20 cellular contexts compared by ENCODE assay signal in the genomic region with DNA sequence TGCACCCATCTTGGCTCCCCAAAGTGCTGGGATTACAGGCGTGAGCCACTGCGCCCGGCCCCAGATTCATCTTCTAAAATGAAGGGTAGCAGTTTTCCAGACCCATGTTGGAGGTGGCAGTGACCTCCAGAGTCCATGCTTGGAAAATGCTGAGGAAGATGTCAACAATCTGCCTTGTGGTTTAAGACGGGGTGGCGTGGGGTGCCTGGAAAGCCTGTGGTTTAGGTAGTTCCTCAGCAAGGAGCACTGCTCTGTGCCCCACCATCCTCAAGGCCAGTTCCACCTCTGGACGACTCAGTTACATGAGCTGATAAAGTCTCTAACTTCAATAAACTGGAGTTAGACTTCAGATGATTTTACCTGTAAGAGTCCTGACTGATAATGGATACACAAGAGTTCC. TPM values are rescaled to one million over a fixed set of nuclear protein-coding genes. Genes with fewer than 3 reads are reported as not detected.
A peak's percentile ranks its signal among the peaks of the same experiment; 100 is the strongest.
DNase-seq lines count a peak whose midpoint lies in the region; ATAC-seq, FAIRE-seq and TF ChIP-seq lines count a peak whose summit lies in the region.
"Had no signal": no experiment of that assay in that cellular context is flagged by ENCODE, and none has a peak within 500 bp of the region (broad histone marks: within the 10 kb centered on the region; RNA-seq: fewer than 3 reads in every experiment).

No MANE protein-coding gene starts in this region.

- intact Hi-C loops in MCF 10A (cut with micrococcal nuclease) (no loop called here), mammary epithelial cell (cut with micrococcal nuclease) (no loop called here), GM12878 (cut with micrococcal nuclease; ENCODE audit: unreplicated experiment) (loop anchor here (5.0 kb wide), 1 partner anchor 801 kb away; no protein-coding TSS in a partner anchor), uterus (cut with DNase I; ENCODE audit: low total_unique reads) (no loop called here)

- 77% methylated on average over 6 of the region's 6 CpGs for WGBS in mammary epithelial cell (ENCODE audit: low coverage, missing lambda C conversion rate)
- 75% methylated on average over 6 of the region's 6 CpGs for WGBS in GM12878 (ENCODE audit: insufficient coverage, insufficient replicate concordance, low lambda C conversion rate, missing lambda C conversion rate)
- 91% methylated on average over 5 of the region's 6 CpGs for WGBS in mesenchymal stem cell

- H3K36me3 ChIP-seq in mammary epithelial cell (ENCODE audit: insufficient read depth, low read length) (no peaks in the 10 kb centered on the region), GM12878 (ENCODE audit: control insufficient read depth in 2 of 2, insufficient read depth in 2 of 2, low read length in 1 of 2) (peaks cover 0 to 11% of the 10 kb centered on the region in 2 experiments; a peak in 2 of 4 replicates), mesenchymal stem cell (ENCODE audit: control insufficient read depth in 1 of 2, insufficient read depth in 2 of 2, low read depth in 1 of 2, low read length in 2 of 2) (peaks cover 9 to 27% of the 10 kb centered on the region in 2 experiments), uterus (no peaks in the 10 kb centered on the region)
- H3K36me3 ChIP-seq: pancreas, WERI-Rb-1 had no signal

- no peak overlapping the region for H3K4me3 ChIP-seq in mammary epithelial cell (replicated peaks in 1 of 3; ENCODE audit: insufficient read depth in 1 of 3, low read depth in 2 of 3, low read length in 3 of 3)
- no peak overlapping the region for H3K4me3 ChIP-seq in GM12878
- H3K4me3 ChIP-seq in mesenchymal stem cell (ENCODE audit: insufficient read depth in 1 of 2, low read depth in 1 of 2, low read length in 2 of 2) = no peak overlapping the region
- no peak overlapping the region for H3K4me3 ChIP-seq in uterus
- H3K4me3 ChIP-seq: A549, pancreas, SK-N-MC had no signal

- RAD21 ChIA-PET in GM12878 (lab: Charles Lee; ENCODE audit: unreplicated experiment) = no interaction called here

- H3K27me3 ChIP-seq in mammary epithelial cell (ENCODE audit: insufficient read depth, low read length) = no peaks in the 10 kb centered on the region
- H3K27me3 ChIP-seq in GM12878 (replicated peaks in 1 of 2; ENCODE audit: control insufficient read depth in 2 of 2, insufficient read depth in 2 of 2, low read length in 1 of 2) = no peaks in the 10 kb centered on the region
- H3K27me3 ChIP-seq in mesenchymal stem cell (ENCODE audit: control insufficient read depth in 1 of 2, insufficient read depth in 1 of 2, low read length in 2 of 2) = no peaks in the 10 kb centered on the region
- H3K27me3 ChIP-seq in uterus = no peaks in the 10 kb centered on the region
- H3K27me3 ChIP-seq: pancreas had no signal

- DNase-seq in MCF 10A (ENCODE audit: unreplicated experiment) (no peak), mammary epithelial cell (no peak), GM12878 (ENCODE audit: low read depth, low spot score) (no peak), mesenchymal stem cell (no peak), uterus (no peak)
- DNase-seq: activated gamma-delta T cell; CD8-positive, alpha-beta memory T cell; effector CD8-positive, alpha-beta T cell; midbrain; NCI-H1048; NCI-H2171; NK-92 treated with Interleukin-12 subunit alpha and Interleukin-12 subunit beta, amount 100 ng/mL, for 24 hours; WERI-Rb-1 had no signal

- ATAC-seq in GM12878 (no peak), GM18520 (IDR thresholded peaks at IDR 0.05; ENCODE audit: unreplicated experiment) (no peak), esophagus mucosa (no peak), HG02981 (IDR thresholded peaks at IDR 0.05; ENCODE audit: unreplicated experiment) (no peak)

- no peak for FAIRE-seq in GM12878 (lab: Jason Lieb, UNC)
- FAIRE-seq: A549, pancreas had no signal

- no peaks in the 10 kb centered on the region for H3K27me3 Mint-ChIP-seq in MCF 10A (ENCODE audit: insufficient read depth, unreplicated experiment)

- dilution Hi-C loops in mammary epithelial cell (cut with HindIII; ENCODE audit: low sequenced_read_pairs) = no loop called here

- H4K20me1 ChIP-seq in mammary epithelial cell (ENCODE audit: insufficient read depth, low read length) (no peaks in the 10 kb centered on the region), GM12878 (ENCODE audit: control insufficient read depth, insufficient read depth) (no peaks in the 10 kb centered on the region)

- H2BK120ac ChIP-seq in mesenchymal stem cell (ENCODE audit: low read depth, low read length) = no peak overlapping the region

- H3K36me3 Mint-ChIP-seq in MCF 10A (ENCODE audit: insufficient read depth, unreplicated experiment) = no peaks in the 10 kb centered on the region

- BruUV-seq in MCF 10A (replicated peaks; lab: Mats Ljungman, UMichigan) = no TSS peak
- no TSS peak for BruUV-seq in mammary epithelial cell (replicated peaks; lab: Mats Ljungman, UMichigan)
- BruUV-seq in GM12878 (replicated peaks; lab: Mats Ljungman, UMichigan) = no TSS peak

- H3K9me3 ChIP-seq in mammary epithelial cell (replicated peaks; ENCODE audit: insufficient read depth, low read length) (no peaks in the 10 kb centered on the region), GM12878 (replicated peaks; ENCODE audit: control insufficient read depth, insufficient read depth, low read length) (peaks cover 23% of the 10 kb centered on the region; the same call in 2 of the 3 replicates), mesenchymal stem cell (ENCODE audit: control insufficient read depth, low read length) (no peaks in the 10 kb centered on the region), uterus (no peaks in the 10 kb centered on the region)
- H3K9me3 ChIP-seq: A549, pancreas had no signal

- peak overlapping the region in 1 of 2 experiments; percentile 93 for H3K14ac ChIP-seq in mesenchymal stem cell (ENCODE audit: low read length in 2 of 2)

- peak overlapping the region in 1 of 2 experiments; percentile 37 for H3K23ac ChIP-seq in mesenchymal stem cell (ENCODE audit: low read length in 2 of 2)

- H2AFZ ChIP-seq in mammary epithelial cell (ENCODE audit: low read depth, low read length) (no peak overlapping the region), GM12878 (ENCODE audit: control insufficient read depth, low read depth, low read length) (no peak overlapping the region), mesenchymal stem cell (ENCODE audit: low read depth, low read length) (no peak overlapping the region)

- H3K79me1 ChIP-seq in mesenchymal stem cell (replicated peaks; ENCODE audit: low read length, poor library complexity, severe bottlenecking) = no peaks in the 10 kb centered on the region

- no peak for TF ChIP-seq RAD21 in GM12878 (IDR thresholded peaks at IDR 0.05; ENCODE audit: insufficient read depth, low read depth, low read length)

- in situ Hi-C loops in mammary epithelial cell (cut with MboI; ENCODE audit: low sequenced_read_pairs in 2 of 2) = loop anchor here in 1 of 2 donors (25.0 kb wide), 1 partner anchor 561 kb away; a partner anchor contains a TSS
- in situ Hi-C loops in GM12878 (cut with MboI) = loop anchor here (25.0 kb wide), 1 partner anchor 1611 kb away; no protein-coding TSS in a partner anchor

- H2BK15ac ChIP-seq in mesenchymal stem cell (ENCODE audit: low read depth, poor library complexity, severe bottlenecking) = no peak overlapping the region

- H3K9ac ChIP-seq in mammary epithelial cell (ENCODE audit: insufficient read depth, low read length) = no peak overlapping the region
- H3K9ac ChIP-seq in GM12878 (ENCODE audit: control insufficient read depth, insufficient read depth, low read length) = no peak overlapping the region
- peak overlapping the region; percentile 24 for H3K9ac ChIP-seq in mesenchymal stem cell (ENCODE audit: low read length)

- SMC1A ChIA-PET in GM12878 (lab: Charles Lee; ENCODE audit: uncharacterized antibody, unreplicated experiment) = interaction anchor here (0.6 kb wide), 1 partner anchor 819 kb away, joined by 4 read pairs; no protein-coding TSS in a partner anchor

- H3K4ac ChIP-seq in mesenchymal stem cell (ENCODE audit: low read depth in 1 of 2, low read length in 2 of 2) = peak overlapping the region in 1 of 2 experiments; percentile 87

- H3K4me1 Mint-ChIP-seq in MCF 10A (ENCODE audit: insufficient read depth, unreplicated experiment) = peaks cover 16% of the 10 kb centered on the region
- H3K4me1 Mint-ChIP-seq: CD8-positive, alpha-beta memory T cell had no signal

- H3K79me2 ChIP-seq in mammary epithelial cell (ENCODE audit: insufficient read depth, low read length) (no peaks in the 10 kb centered on the region), GM12878 (ENCODE audit: control insufficient read depth, insufficient read depth, low read length) (peaks cover 12% of the 10 kb centered on the region)

- no peak for TF ChIP-seq POLR2A in GM12878 (IDR thresholded peaks at IDR 0.05; ENCODE audit: low read depth, low read length)
- TF ChIP-seq POLR2A in uterus (IDR thresholded peaks at IDR 0.05) = no peak

- peak overlapping the region in 1 of 2 experiments; percentile 61 for H2BK12ac ChIP-seq in mesenchymal stem cell (ENCODE audit: low read length in 2 of 2)

- CTCF ChIA-PET in MCF 10A (lab: Yijun Ruan, JAX) (interaction anchor here (0.6 to 0.7 kb wide), 4 partner anchors 27 to 520 kb away, joined by 3 to 8 read pairs (median 4); no protein-coding TSS in a partner anchor), mammary epithelial cell (lab: Charles Lee; ENCODE audit: low non-redundant PET) (interaction anchor here (1.0 kb wide), 1 partner anchor 110 kb away, joined by 14 read pairs; no protein-coding TSS in a partner anchor), GM12878 (lab: Yijun Ruan, JAX) (interaction anchor here (0.8 kb wide), 1 partner anchor 168 kb away, joined by 3 read pairs; no protein-coding TSS in a partner anchor)

- H3K27ac Mint-ChIP-seq in MCF 10A (ENCODE audit: low read depth, unreplicated experiment) = peak overlapping the region; percentile 77
- H3K27ac Mint-ChIP-seq: CD8-positive, alpha-beta memory T cell; type B pancreatic cell had no signal

- H4K8ac ChIP-seq in mesenchymal stem cell (ENCODE audit: low read length) = no peak overlapping the region

- POLR2A ChIA-PET in MCF 10A (lab: Yijun Ruan, JAX) = interaction anchor here (0.9 to 1.2 kb wide), 3 partner anchors 11 to 26 kb away, joined by 3 to 4 read pairs (median 3); no protein-coding TSS in a partner anchor
- POLR2A ChIA-PET in GM12878 (lab: Charles Lee) = no interaction called here

- H2BK5ac ChIP-seq in mesenchymal stem cell (ENCODE audit: low read depth, low read length, poor library complexity, severe bottlenecking) = no peak overlapping the region

- no peak overlapping the region for H4K91ac ChIP-seq in mesenchymal stem cell (ENCODE audit: low read length)

- H3K4me3 Mint-ChIP-seq in MCF 10A (ENCODE audit: unreplicated experiment) = no peak overlapping the region
- H3K4me3 Mint-ChIP-seq: CD8-positive, alpha-beta memory T cell; type B pancreatic cell had no signal

- peak overlapping the region; percentile 50 to 91 for H3K18ac ChIP-seq in mesenchymal stem cell (ENCODE audit: low read depth in 1 of 2, low read length in 2 of 2)

- H3K9me3 Mint-ChIP-seq in MCF 10A (ENCODE audit: unreplicated experiment) = no peaks in the 10 kb centered on the region
- H3K9me3 Mint-ChIP-seq: CD8-positive, alpha-beta memory T cell; type B pancreatic cell had no signal

- TF ChIP-seq CTCF in MCF 10A (IDR thresholded peaks at IDR 0.05; ENCODE audit: unreplicated experiment) = no peak
- no peak for TF ChIP-seq CTCF in mammary epithelial cell (conservative IDR thresholded peaks at IDR 0.05 in 1 of 2, IDR thresholded peaks at IDR 0.05 in 1 of 2; ENCODE audit: extremely low read depth in 1 of 2, insufficient read depth in 1 of 2, low read depth in 1 of 2, low read length in 2 of 2)
- no peak for TF ChIP-seq CTCF in GM12878 (IDR thresholded peaks at IDR 0.05 in 2 of 3, conservative IDR thresholded peaks at IDR 0.05 in 1 of 3; ENCODE audit: control insufficient read depth in 2 of 3, extremely low read depth in 1 of 3, insufficient read depth in 1 of 3, low read depth in 3 of 3, low read length in 3 of 3)
- TF ChIP-seq CTCF in uterus (IDR thresholded peaks at IDR 0.05) = no peak

- H3K4me2 ChIP-seq in mammary epithelial cell (ENCODE audit: insufficient read depth, low read depth, low read length) (no peak overlapping the region), GM12878 (ENCODE audit: control insufficient read depth, insufficient read depth) (no peak overlapping the region), mesenchymal stem cell (ENCODE audit: low read length, poor library complexity, severe bottlenecking) (no peak overlapping the region)
- H3K4me2 ChIP-seq: A549 had no signal

- H3K4me1 ChIP-seq in mammary epithelial cell (ENCODE audit: insufficient read depth, low read length) = peaks cover 12% of the 10 kb centered on the region
- H3K4me1 ChIP-seq in GM12878 (ENCODE audit: control insufficient read depth, insufficient read depth, low read length) = peaks cover 31% of the 10 kb centered on the region
- peaks cover 5% of the 10 kb centered on the region for H3K4me1 ChIP-seq in mesenchymal stem cell (ENCODE audit: control insufficient read depth, insufficient read depth, low read depth, low read length)
- H3K4me1 ChIP-seq in uterus = no peaks in the 10 kb centered on the region
- H3K4me1 ChIP-seq: A549, pancreas had no signal

- TF ChIP-seq EP300 in GM12878 (IDR thresholded peaks at IDR 0.05; ENCODE audit: borderline replicate concordance in 1 of 2, control insufficient read depth in 1 of 2, low read depth in 2 of 2, low read length in 2 of 2) = no peak

- H3K27ac ChIP-seq in mammary epithelial cell (ENCODE audit: insufficient read depth, low read depth, low read length) = no peak overlapping the region
- H3K27ac ChIP-seq in GM12878 (ENCODE audit: control insufficient read depth, insufficient read depth) = no peak overlapping the region
- H3K27ac ChIP-seq in mesenchymal stem cell (ENCODE audit: low read length, poor library complexity, severe bottlenecking) = no peak overlapping the region
- peak overlapping the region; percentile 46 to 67 for H3K27ac ChIP-seq in uterus
- H3K27ac ChIP-seq: A549, pancreas, SK-N-MC, WERI-Rb-1 had no signal

- H2AK5ac ChIP-seq in mesenchymal stem cell (ENCODE audit: low read length, severe bottlenecking) = no peak overlapping the region

RNA-seq across cellular contexts. Expression of a gene that starts 48.6 kb away (rescaled TPM):
- total RNA-seq in MCF 10A (2022) (8.7 and 10.1 TPM in 2 replicates), mammary epithelial cell (10 to 100 TPM; 24.1 to 35.2 TPM), GM12878 (2014; rRNA removed) (34.0 and 41.1 TPM in 2 replicates), GM12878 (2014; rRNA removed; fragmentation: Illumina TruSeq; extraction: Trizol) (35.2 and 39.4 TPM in 2 replicates), GM12878 (2021) (38.7 and 41.6 TPM in 2 replicates), uterus (10 to 100 TPM in 2 of 4 donors, 1 to 10 TPM in 2; 2.0 to 25.4 (median 9.9) TPM), esophagus mucosa (3.0 TPM)
- polyA plus RNA-seq in mammary epithelial cell (11.2 TPM), GM12878 (2011; rRNA removed) (58.7 and 67.3 TPM in 2 replicates), GM12878 (2014; fragmentation: Illumina TruSeq; extraction: Trizol) (32.9 and 57.7 TPM in 2 replicates), GM12878 (2014; fragmentation: Nextera tagmentation; extraction: Ambion mirVana) (10 to 100 TPM; 22.4 to 34.8 TPM), GM12878 (2014; rRNA removed) (45.9 and 47.2 TPM in 2 replicates), GM12878 (2016; fragmentation: Nextera tagmentation; extraction: Ambion mirVana) (10 to 100 TPM; 89.1 to 91.5 TPM)
- 10.1 TPM for polyA minus RNA-seq in mammary epithelial cell
- 283 and 300 TPM in 2 replicates for total RNA-seq in GM12878 (2013; cell fraction: nucleolus; rRNA removed)
- polyA plus RNA-seq in GM12878 (2011; ENCODE audit: low read depth) = 17.1 TPM
- 25.7 and 35.5 TPM in 2 replicates for polyA plus RNA-seq in GM12878 (2011; cell fraction: cytosol; rRNA removed)
- 22.0 and 23.4 TPM in 2 replicates for polyA plus RNA-seq in GM12878 (2011; cell fraction: nucleus; rRNA removed)
- polyA plus RNA-seq in GM12878 (2012) = 32.6 and 42.2 TPM in 2 replicates
- 76.8 and 90.8 TPM in 2 replicates for polyA minus RNA-seq in GM12878 (2011; rRNA and poly(A)+ RNA removed)
- polyA minus RNA-seq in GM12878 (2011; cell fraction: cytosol; rRNA and poly(A)+ RNA removed) = 12.6 and 17.9 TPM in 2 replicates
- 56.1 and 123 TPM in 2 replicates for polyA minus RNA-seq in GM12878 (2011; cell fraction: nucleus; rRNA and poly(A)+ RNA removed)
- polyA plus RNA-seq in mesenchymal stem cell (2013, experiment 1 of 2) = 85.6 TPM
- 87.7 TPM for polyA plus RNA-seq in mesenchymal stem cell (2013, experiment 2 of 2)

Comparison
In these comparisons a context has a peak if more than half of its experiments do, and no peak if none do; other contexts are left out.
1. H3K27ac ChIP-seq: peak in uterus (2 of 2); none in mammary epithelial cell (single experiment), GM12878 (single experiment) and mesenchymal stem cell (single experiment).